ENCODE assay signal across 15 cellular contexts in genomic region chr4:76485450-76485849, GRCh38. TPM values are rescaled to one million over a fixed set of nuclear protein-coding genes. Genes with fewer than 3 reads are reported as not detected.
DNase-seq lines count a peak whose midpoint lies in the region; TF ChIP-seq lines count a peak whose summit lies in the region.
"Had no signal": no experiment of that assay in that cellular context is flagged by ENCODE, and none has a peak within 500 bp of the region (broad histone marks: within the 10 kb centered on the region; RNA-seq: fewer than 3 reads in every experiment).

No MANE protein-coding gene starts in this region.

- no peak overlapping the region for H2AFZ ChIP-seq in hepatocyte

- H3K4me1 Mint-ChIP-seq in progenitor cell of endocrine pancreas (ENCODE audit: low read depth) (peaks cover 21% of the 10 kb centered on the region), CD14-positive monocyte (no peaks in the 10 kb centered on the region)

- no peak for TF ChIP-seq CTCF in hepatocyte (IDR thresholded peaks at IDR 0.05; ENCODE audit: poor library complexity)
- no peak for TF ChIP-seq CTCF in progenitor cell of endocrine pancreas (IDR thresholded peaks at IDR 0.05; ENCODE audit: unreplicated experiment)
- TF ChIP-seq CTCF in CD14-positive monocyte (IDR thresholded peaks at IDR 0.05) = no peak

- H3K79me2 ChIP-seq in hepatocyte = no peaks in the 10 kb centered on the region

- H3K27ac ChIP-seq in hepatocyte = peak overlapping the region; percentile 21
- H3K27ac ChIP-seq: 22Rv1, dorsolateral prefrontal cortex, SK-N-MC, spleen, WERI-Rb-1 had no signal

- H3K36me3 Mint-ChIP-seq in progenitor cell of endocrine pancreas (ENCODE audit: insufficient read depth) (peaks cover 6% of the 10 kb centered on the region), CD14-positive monocyte (no peaks in the 10 kb centered on the region)

- H3K27me3 ChIP-seq in hepatocyte = no peaks in the 10 kb centered on the region
- H3K27me3 ChIP-seq: dorsolateral prefrontal cortex, MG63, spleen had no signal

- H3K9me3 Mint-ChIP-seq in progenitor cell of endocrine pancreas (ENCODE audit: low read depth) (peaks cover 24% of the 10 kb centered on the region), CD14-positive monocyte (peaks cover 4 to 18% (median 9%) of the 10 kb centered on the region in 7 donors)

- intact Hi-C loops in CD14-positive monocyte (cut with micrococcal nuclease) = no loop called here

- H3K4me3 Mint-ChIP-seq in progenitor cell of endocrine pancreas (ENCODE audit: low read depth) (no peak overlapping the region), CD14-positive monocyte (no peak overlapping the region)

- DNase-seq in NCI-H1092 treated with DMSO at 0.1 percent for 48 hours (lab: John Stamatoyannopoulos, UW) = peak; percentile 5
- DNase-seq in NCI-H1092 (lab: John Stamatoyannopoulos, UW) = no peak
- DNase-seq in NCI-H774 (lab: John Stamatoyannopoulos, UW) = peak; percentile 37
- peak; percentile 41 for DNase-seq in hepatocyte (ENCODE audit: low spot score)
- DNase-seq in progenitor cell of endocrine pancreas (ENCODE audit: low spot score, unreplicated experiment) = no peak
- no peak for DNase-seq in CD14-positive monocyte (ENCODE audit: low spot score)
- DNase-seq in cerebellum (ENCODE audit: low spot score) = no peak
- DNase-seq in inferior parietal cortex (ENCODE audit: extremely low spot score) = no peak
- DNase-seq: activated CD8-positive, alpha-beta memory T cell treated with anti-CD3 and anti-CD28 coated beads, Interleukin-2, amount 50 U/mL, for 4 hours; dorsolateral prefrontal cortex; MG63; spleen; WERI-Rb-1 had no signal

- no peaks in the 10 kb centered on the region for H3K36me3 ChIP-seq in hepatocyte (replicated peaks; ENCODE audit: insufficient read depth, low read depth)
- H3K36me3 ChIP-seq: MG63, spleen, WERI-Rb-1 had no signal

- H3K4me1 ChIP-seq in hepatocyte (ENCODE audit: insufficient read depth) = peaks cover 10% of the 10 kb centered on the region
- H3K4me1 ChIP-seq: spleen had no signal

- no peak overlapping the region for H3K4me2 ChIP-seq in hepatocyte

- no peak overlapping the region for H3K4me3 ChIP-seq in hepatocyte
- H3K4me3 ChIP-seq: dorsolateral prefrontal cortex, MG63, SK-N-MC, spleen had no signal

- H3K27me3 Mint-ChIP-seq in progenitor cell of endocrine pancreas = no peaks in the 10 kb centered on the region
- peaks cover 0 to 2% (median 1%) of the 10 kb centered on the region in 3 donors for H3K27me3 Mint-ChIP-seq in CD14-positive monocyte (ENCODE audit: low read depth in 3 of 3)

- H3K27ac Mint-ChIP-seq in progenitor cell of endocrine pancreas (peak overlapping the region; percentile 56), CD14-positive monocyte (no peak overlapping the region)

- H4K20me1 ChIP-seq in hepatocyte (ENCODE audit: insufficient read depth, poor library complexity, severe bottlenecking) = no peaks in the 10 kb centered on the region

- no peaks in the 10 kb centered on the region for H3K9me3 ChIP-seq in hepatocyte (ENCODE audit: low read depth)
- H3K9me3 ChIP-seq: MG63 had no signal

- WGBS in hepatocyte (ENCODE audit: low lambda C conversion rate, missing lambda C conversion rate) = 20% methylated on average over 3 of the region's 3 CpGs

- no peaks in the 10 kb centered on the region for H3K9me2 ChIP-seq in hepatocyte (replicated peaks; ENCODE audit: insufficient read depth)

RNA-seq across cellular contexts. Expression of gene SHROOM3, which starts 50.4 kb away (rescaled TPM):
- total RNA-seq in hepatocyte (58.8 and 63.1 TPM in 2 replicates), progenitor cell of endocrine pancreas (54.9 and 60.0 TPM in 2 replicates), cerebellum (55.4 TPM)
- polyA plus RNA-seq in hepatocyte (35.0 and 42.6 TPM in 2 replicates), CD14-positive monocyte (not detected)

Comparison
In these comparisons a context has a peak if more than half of its experiments do, and no peak if none do; other contexts are left out.
1. DNase-seq: peak in NCI-H1092 treated with DMSO at 0.1 percent for 48 hours (single experiment), NCI-H774 (single experiment) and hepatocyte (single experiment); none in NCI-H1092 (single experiment), progenitor cell of endocrine pancreas (single experiment), CD14-positive monocyte (single experiment), cerebellum (single experiment) and inferior parietal cortex (single experiment).